1 cellular context compared by ENCODE assay signal in the genomic region with DNA sequence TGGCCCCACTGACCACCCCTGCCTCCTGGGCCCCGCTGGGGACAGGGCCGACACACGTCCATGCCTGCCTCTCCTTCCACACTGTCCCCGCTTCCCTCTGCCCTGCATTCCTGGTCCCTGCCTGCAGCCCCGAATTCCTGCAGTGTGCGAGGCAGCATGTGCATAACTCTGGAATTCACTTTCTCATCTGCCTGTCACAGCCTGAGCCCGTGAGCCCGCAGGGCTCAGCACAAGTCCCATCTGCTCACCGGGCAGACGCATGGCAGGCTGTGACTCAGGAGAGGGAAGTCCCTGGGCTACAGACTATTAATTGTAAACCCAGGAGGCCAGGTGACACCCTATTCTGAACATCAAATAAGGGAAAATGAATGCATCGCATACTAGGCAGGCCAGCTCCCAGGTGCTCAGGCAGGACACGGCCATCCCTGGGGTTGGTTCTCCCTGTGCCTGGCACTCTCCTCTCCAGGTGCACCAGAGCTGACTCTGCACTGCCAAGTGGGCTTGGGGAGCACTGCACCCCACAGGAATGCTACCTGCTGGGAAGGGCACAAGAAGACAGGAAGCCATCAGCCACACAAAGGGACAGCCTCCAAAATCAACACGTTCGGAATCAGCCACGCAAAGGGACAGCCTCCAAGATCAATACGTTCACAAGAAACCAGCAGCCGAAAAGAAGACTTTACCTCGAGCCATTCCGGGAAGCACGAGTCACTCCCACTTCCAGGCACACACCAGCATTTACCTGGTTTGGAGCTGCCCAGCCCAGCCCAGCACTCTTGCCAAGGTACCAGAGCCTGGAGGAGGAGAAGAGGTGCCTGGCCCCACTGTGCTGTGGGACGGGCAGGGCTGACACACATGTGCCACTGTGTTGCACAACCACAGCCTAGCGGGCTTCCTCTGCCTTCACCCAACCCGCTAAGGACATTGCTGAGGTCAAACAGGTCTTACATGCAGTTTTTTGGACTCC.
TF ChIP-seq lines count a peak whose summit lies in the region.

No MANE protein-coding gene starts in this region.

TF ChIP-seq in GM12878, 131 proteins besides CTCF, POLR2A, EP300 and RAD21 (continued from another document):
- TF ChIP-seq YY1 (IDR thresholded peaks at IDR 0.05; ENCODE audit: low read depth, low read length) (no peak), JUNB (IDR thresholded peaks at IDR 0.05) (no peak)
